16 cellular contexts compared by ENCODE assay signal in genomic region chr10:112370424-112370819, GRCh38. TPM values are rescaled to one million over a fixed set of nuclear protein-coding genes. Genes with fewer than 3 reads are reported as not detected.
"Had no signal": no experiment of that assay in that cellular context is flagged by ENCODE, and none has a peak within 500 bp of the region (broad histone marks: within the 10 kb centered on the region; RNA-seq: fewer than 3 reads in every experiment).

No MANE protein-coding gene starts in this region.

- H3K36me3 ChIP-seq: esophagus squamous epithelium, ovary, tibial artery, upper lobe of right lung had no signal

- H3K4me3 ChIP-seq: esophagus squamous epithelium, mucosa of descending colon, ovary, tibial artery, upper lobe of right lung had no signal

- DNase-seq: caudate nucleus; effector memory CD4-positive, alpha-beta T cell; esophagus squamous epithelium; foreskin fibroblast; hippocampal formation; natural killer cell; nucleus accumbens; ovary; small intestine; stimulated activated CD4-positive, alpha-beta T cell treated with anti-CD3 and anti-CD28 coated beads, Interleukin-2, amount 100 ng/mL, for 48 hours; tibial artery; upper lobe of right lung had no signal

- H3K27ac ChIP-seq: esophagus squamous epithelium, ovary, tibial artery had no signal

- FAIRE-seq: small intestine had no signal

- H3K9me3 ChIP-seq: esophagus squamous epithelium, mucosa of descending colon, ovary, tibial artery, upper lobe of right lung had no signal

- H3K27ac Mint-ChIP-seq: natural killer cell; stimulated activated naive CD8-positive, alpha-beta T cell treated with anti-CD3 and anti-CD28 coated beads, Interleukin-15, Interleukin-2, amounts not matched to agents 100 ng/mL and 50 ng/mL, for 24 hours had no signal

- H3K27me3 ChIP-seq: esophagus squamous epithelium, ovary, tibial artery, upper lobe of right lung had no signal

- ATAC-seq: mucosa of descending colon, right cardiac atrium had no signal

- H3K9me3 Mint-ChIP-seq: natural killer cell, neural crest cell had no signal

- H3K36me3 Mint-ChIP-seq: natural killer cell had no signal

- H3K4me3 Mint-ChIP-seq: natural killer cell; neural crest cell; stimulated activated naive CD8-positive, alpha-beta T cell treated with anti-CD3 and anti-CD28 coated beads, Interleukin-15, Interleukin-2, amounts not matched to agents 100 ng/mL and 50 ng/mL, for 24 hours had no signal

- H3K27me3 Mint-ChIP-seq: stimulated activated naive CD8-positive, alpha-beta T cell treated with anti-CD3 and anti-CD28 coated beads, Interleukin-15, Interleukin-2, amounts not matched to agents 100 ng/mL and 50 ng/mL, for 24 hours had no signal

RNA-seq across cellular contexts. Expression of gene ACSL5, which starts 3.5 kb away (rescaled TPM):
- total RNA-seq: neural crest cell had no signal
